13 cellular contexts compared by ENCODE assay signal in genomic region chr14:23537351-23538048, GRCh38. TPM values are rescaled to one million over a fixed set of nuclear protein-coding genes. Genes with fewer than 3 reads are reported as not detected.
DNase-seq lines count a peak whose midpoint lies in the region; FAIRE-seq and TF ChIP-seq lines count a peak whose summit lies in the region.
"Had no signal": no experiment of that assay in that cellular context is flagged by ENCODE, and none has a peak within 500 bp of the region (broad histone marks: within the 10 kb centered on the region; RNA-seq: fewer than 3 reads in every experiment).

No MANE protein-coding gene starts in this region.

- no peaks in the 10 kb centered on the region for H4K20me1 ChIP-seq in hepatocyte (ENCODE audit: insufficient read depth, poor library complexity, severe bottlenecking)

- TF ChIP-seq POLR2A in GM12892 (IDR thresholded peaks at IDR 0.05; ENCODE audit: low read depth, low read length) (no peak), tibial nerve (IDR thresholded peaks at IDR 0.05) (no peak)

- no peak overlapping the region for H2AFZ ChIP-seq in hepatocyte

- H3K36me3 ChIP-seq in HUES6 (ENCODE audit: control insufficient read depth, insufficient read depth, low read length) = peaks cover 30% of the 10 kb centered on the region
- no peaks in the 10 kb centered on the region for H3K36me3 ChIP-seq in hepatocyte (replicated peaks; ENCODE audit: insufficient read depth, low read depth)
- peaks cover 0 to 22% (median 0%) of the 10 kb centered on the region in 3 donors for H3K36me3 ChIP-seq in tibial nerve
- H3K36me3 ChIP-seq: upper lobe of right lung had no signal

- H3K4me1 ChIP-seq in HUES6 (ENCODE audit: control insufficient read depth, insufficient read depth, low read length) = peaks cover 25% of the 10 kb centered on the region
- H3K4me1 ChIP-seq in hepatocyte (ENCODE audit: insufficient read depth) = no peaks in the 10 kb centered on the region
- H3K4me1 ChIP-seq in tibial nerve = peaks cover 0 to 15% (median 4%) of the 10 kb centered on the region in 4 donors
- H3K4me1 ChIP-seq: upper lobe of right lung had no signal

- H3K9me3 ChIP-seq in HUES6 (ENCODE audit: control insufficient read depth, insufficient read depth, low read depth, low read length) (no peaks in the 10 kb centered on the region), hepatocyte (ENCODE audit: low read depth) (no peaks in the 10 kb centered on the region), tibial nerve (no peaks in the 10 kb centered on the region)
- H3K9me3 ChIP-seq: sigmoid colon, upper lobe of right lung had no signal

- H3K9me2 ChIP-seq in hepatocyte (replicated peaks; ENCODE audit: insufficient read depth) = no peaks in the 10 kb centered on the region

- H3K27ac ChIP-seq in HUES6 (ENCODE audit: low read depth, low read length) (peak overlapping the region; percentile 94), caudate nucleus (ENCODE audit: low read depth, low read length) (peak overlapping the region; percentile 40), layer of hippocampus (ENCODE audit: low read depth, low read length) (peak overlapping the region; percentile 16), hepatocyte (no peak overlapping the region), tibial nerve (no peak overlapping the region)
- H3K27ac ChIP-seq: sigmoid colon, upper lobe of right lung had no signal

- H3K4me2 ChIP-seq in hepatocyte = no peak overlapping the region

- FAIRE-seq in GM12892 (lab: Jason Lieb, UNC) (no peak), frontal cortex (lab: Jason Lieb, UNC) (no peak)

- no peak for TF ChIP-seq EP300 in tibial nerve (IDR thresholded peaks at IDR 0.05)

- no peak for TF ChIP-seq CTCF in hepatocyte (IDR thresholded peaks at IDR 0.05; ENCODE audit: poor library complexity)
- TF ChIP-seq CTCF in tibial nerve (IDR thresholded peaks at IDR 0.05) = no peak

- DNase-seq in D341Med (ENCODE audit: low spot score) (peak; percentile 57), caudate nucleus (lab: John Stamatoyannopoulos, UW) (peak in 10 of 61 donors; percentile 9 to 59 (median 31)), hepatocyte (ENCODE audit: low spot score) (no peak), GM12892 (ENCODE audit: insufficient read length) (no peak), tibial nerve (ENCODE audit: low spot score in 2 of 2) (no peak), frontal cortex (ENCODE audit: low spot score in 2 of 2) (no peak)
- DNase-seq: NCI-H1436 treated with DMSO at 0.1 percent for 48 hours, sigmoid colon, upper lobe of right lung had no signal

- peak overlapping the region; percentile 94 for H3K9ac ChIP-seq in HUES6 (ENCODE audit: low read length)

- H3K4me3 ChIP-seq in HUES6 (ENCODE audit: low read depth, low read length) (peak overlapping the region; percentile 71), hepatocyte (no peak overlapping the region), tibial nerve (no peak overlapping the region)
- H3K4me3 ChIP-seq: sigmoid colon, upper lobe of right lung had no signal

- H3K79me2 ChIP-seq in hepatocyte = no peaks in the 10 kb centered on the region

- H3K27me3 ChIP-seq in HUES6 (ENCODE audit: control insufficient read depth, insufficient read depth, low read length) (no peaks in the 10 kb centered on the region), layer of hippocampus (ENCODE audit: control insufficient read depth, insufficient read depth, low read length) (no peaks in the 10 kb centered on the region), hepatocyte (no peaks in the 10 kb centered on the region), tibial nerve (no peaks in the 10 kb centered on the region)
- H3K27me3 ChIP-seq: sigmoid colon, upper lobe of right lung had no signal

- 58% methylated on average over 13 of the region's 13 CpGs for WGBS in hepatocyte (ENCODE audit: low lambda C conversion rate, missing lambda C conversion rate)
- WGBS in tibial nerve, 2 donors = 56 to 62% methylated on average over 12 to 13 of the region's 13 CpGs

RNA-seq across cellular contexts. Expression of gene ZFHX2, which starts 14.1 kb away (rescaled TPM):
- total RNA-seq in hepatocyte (0.28 and 1.4 TPM in 2 replicates), tibial nerve (1 to 10 TPM; 2.1 to 3.9 (median 2.6) TPM), frontal cortex (1.2 TPM)
- polyA plus RNA-seq in hepatocyte = 1.5 and 2.2 TPM in 2 replicates
- polyA plus RNA-seq in GM12892 (2012; ENCODE audit: missing spikeins) = 0.93 TPM

RNA-seq across cellular contexts. Expression of gene THTPA, which starts 18.6 kb away (rescaled TPM):
- total RNA-seq in hepatocyte (13.5 and 20.4 TPM in 2 replicates), tibial nerve (10 to 100 TPM; 14.4 to 47.1 (median 25.2) TPM), frontal cortex (23.6 TPM)
- 14.2 and 15.5 TPM in 2 replicates for polyA plus RNA-seq in hepatocyte
- 8.4 TPM for polyA plus RNA-seq in GM12892 (2012; ENCODE audit: missing spikeins)

RNA-seq across cellular contexts. Expression of gene AP1G2, which starts 30.1 kb away (rescaled TPM):
- total RNA-seq in hepatocyte (87.5 and 114 TPM in 2 replicates), tibial nerve (10 to 100 TPM; 30.2 to 76.8 (median 52.0) TPM), frontal cortex (12.6 TPM)
- polyA plus RNA-seq in hepatocyte = 191 and 282 TPM in 2 replicates
- polyA plus RNA-seq in GM12892 (2012; ENCODE audit: missing spikeins) = 84.2 TPM

RNA-seq across cellular contexts. Expression of gene JPH4, which starts 41.1 kb away (rescaled TPM):
- total RNA-seq in hepatocyte = 2.3 and 2.7 TPM in 2 replicates
- 1.7 and 2.7 TPM in 2 replicates for polyA plus RNA-seq in hepatocyte
- polyA plus RNA-seq in GM12892 (2012; ENCODE audit: missing spikeins) = 6.9 TPM
- 1 to 10 TPM; 1.2 to 2.9 (median 2.2) TPM for total RNA-seq in tibial nerve
- total RNA-seq in frontal cortex = 32.2 TPM
- total RNA-seq: glomerular endothelial cell, mononuclear cell had no signal

Comparison
In these comparisons a context has a peak if more than half of its experiments do, and no peak if none do; other contexts are left out.
1. H3K27ac ChIP-seq: peak in HUES6 (single experiment), caudate nucleus (single experiment) and layer of hippocampus (single experiment); none in hepatocyte (single experiment) and tibial nerve (0 of 4).